In the genomic region with DNA sequence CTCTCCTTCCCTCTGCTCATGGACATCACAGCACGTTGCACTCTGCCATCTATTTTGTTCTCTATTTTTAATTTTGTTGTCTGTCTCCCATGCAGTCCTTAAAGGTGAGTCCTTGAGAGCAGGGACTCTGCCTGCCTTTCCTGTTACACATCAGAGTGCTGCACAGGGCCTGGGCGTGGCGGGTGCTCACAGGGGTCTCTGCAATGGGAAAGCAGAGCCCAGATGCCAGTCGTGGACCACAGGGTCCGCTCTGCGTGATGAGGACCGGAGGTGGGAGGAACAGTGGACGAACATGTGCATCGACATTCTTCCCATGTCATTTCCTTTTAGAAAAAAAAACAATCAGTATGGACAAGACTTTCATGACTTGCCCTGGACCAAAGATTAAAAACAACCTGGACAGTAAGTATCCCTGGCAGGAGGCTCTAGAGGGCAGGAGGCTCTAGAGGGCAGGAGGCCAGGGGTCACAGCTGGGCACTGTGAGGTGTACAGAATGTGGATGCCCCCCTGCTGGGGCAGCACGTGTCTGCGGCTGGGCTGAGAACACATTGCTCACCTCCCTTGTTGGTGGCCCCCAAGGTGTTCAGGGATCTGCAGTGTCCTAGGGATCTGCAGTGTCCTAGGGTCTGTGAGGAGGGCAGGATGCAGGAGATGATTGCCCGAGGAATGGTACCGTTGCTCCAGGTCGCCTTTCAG, we compare ENCODE assay signal across 1 cellular context.
TF ChIP-seq lines count a peak whose summit lies in the region.

No MANE protein-coding gene starts in this region.

TF ChIP-seq in HCT116, 20 proteins besides CTCF, POLR2A, EP300 and RAD21 (continued from another document):
- TF ChIP-seq CBX3 (IDR thresholded peaks at IDR 0.05; ENCODE audit: low read depth), result no peak
- no peak for TF ChIP-seq ELF1 (IDR thresholded peaks at IDR 0.05; ENCODE audit: borderline replicate concordance, low read depth)
- TF ChIP-seq, protein P1, sequence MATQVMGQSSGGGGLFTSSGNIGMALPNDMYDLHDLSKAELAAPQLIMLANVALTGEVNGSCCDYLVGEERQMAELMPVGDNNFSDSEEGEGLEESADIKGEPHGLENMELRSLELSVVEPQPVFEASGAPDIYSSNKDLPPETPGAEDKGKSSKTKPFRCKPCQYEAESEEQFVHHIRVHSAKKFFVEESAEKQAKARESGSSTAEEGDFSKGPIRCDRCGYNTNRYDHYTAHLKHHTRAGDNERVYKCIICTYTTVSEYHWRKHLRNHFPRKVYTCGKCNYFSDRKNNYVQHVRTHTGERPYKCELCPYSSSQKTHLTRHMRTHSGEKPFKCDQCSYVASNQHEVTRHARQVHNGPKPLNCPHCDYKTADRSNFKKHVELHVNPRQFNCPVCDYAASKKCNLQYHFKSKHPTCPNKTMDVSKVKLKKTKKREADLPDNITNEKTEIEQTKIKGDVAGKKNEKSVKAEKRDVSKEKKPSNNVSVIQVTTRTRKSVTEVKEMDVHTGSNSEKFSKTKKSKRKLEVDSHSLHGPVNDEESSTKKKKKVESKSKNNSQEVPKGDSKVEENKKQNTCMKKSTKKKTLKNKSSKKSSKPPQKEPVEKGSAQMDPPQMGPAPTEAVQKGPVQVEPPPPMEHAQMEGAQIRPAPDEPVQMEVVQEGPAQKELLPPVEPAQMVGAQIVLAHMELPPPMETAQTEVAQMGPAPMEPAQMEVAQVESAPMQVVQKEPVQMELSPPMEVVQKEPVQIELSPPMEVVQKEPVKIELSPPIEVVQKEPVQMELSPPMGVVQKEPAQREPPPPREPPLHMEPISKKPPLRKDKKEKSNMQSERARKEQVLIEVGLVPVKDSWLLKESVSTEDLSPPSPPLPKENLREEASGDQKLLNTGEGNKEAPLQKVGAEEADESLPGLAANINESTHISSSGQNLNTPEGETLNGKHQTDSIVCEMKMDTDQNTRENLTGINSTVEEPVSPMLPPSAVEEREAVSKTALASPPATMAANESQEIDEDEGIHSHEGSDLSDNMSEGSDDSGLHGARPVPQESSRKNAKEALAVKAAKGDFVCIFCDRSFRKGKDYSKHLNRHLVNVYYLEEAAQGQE (IDR thresholded peaks at IDR 0.05; ENCODE audit: low read depth), result no peak
- no peak for TF ChIP-seq FOSL1 (IDR thresholded peaks at IDR 0.05; ENCODE audit: low read depth)
- no peak for TF ChIP-seq YY1 (IDR thresholded peaks at IDR 0.05; ENCODE audit: extremely low read depth, insufficient replicate concordance, low read depth, low read length)
